2 cellular contexts compared by ENCODE assay signal in the genomic region with DNA sequence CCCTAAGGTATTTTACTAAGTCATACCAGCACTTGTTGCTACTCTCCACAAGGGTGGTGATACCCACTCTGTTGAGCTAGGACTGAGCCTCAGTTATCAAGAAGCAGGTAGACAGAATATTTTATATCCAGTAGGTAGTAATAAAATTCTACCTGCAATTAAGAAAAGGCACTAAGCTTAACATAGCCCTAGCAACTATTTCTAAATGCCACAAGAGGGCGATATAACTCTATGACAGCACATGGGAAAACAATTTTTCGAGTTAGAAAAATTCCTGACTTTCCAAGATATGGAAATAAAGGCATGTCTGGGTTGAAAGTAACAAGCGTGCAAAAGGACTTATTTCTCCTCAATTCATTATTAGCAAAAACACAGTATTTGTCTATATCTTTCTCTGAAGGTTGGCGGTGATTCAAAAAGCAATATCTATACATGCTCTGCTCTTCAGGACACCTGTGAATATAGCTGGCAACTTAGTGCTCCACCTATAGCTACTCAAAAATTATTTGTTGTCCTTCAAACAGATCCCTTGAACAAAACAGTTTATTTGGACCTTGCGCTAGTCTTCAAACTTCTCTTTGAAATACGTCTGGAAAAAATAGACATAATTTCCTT.
TF ChIP-seq lines count a peak whose summit lies in the region.

No MANE protein-coding gene starts in this region.

TF ChIP-seq in A549, 52 proteins besides CTCF, POLR2A, EP300 and RAD21:
- TF ChIP-seq POLR2AphosphoS2 (conservative IDR thresholded peaks at IDR 0.05; ENCODE audit: low read length) (no peak), SMC3 (IDR thresholded peaks at IDR 0.05) (peak; percentile 63)

TF ChIP-seq in H1, 55 proteins besides CTCF, POLR2A, EP300 and RAD21:
- no peak for TF ChIP-seq FOSL1 (IDR thresholded peaks at IDR 0.05; ENCODE audit: insufficient read depth, low read depth, low read length)
- TF ChIP-seq TEAD4 (IDR thresholded peaks at IDR 0.05; ENCODE audit: low read depth, low read length), result peak; percentile 33; the same call in 1 of the 2 replicates
- TF ChIP-seq CHD1 (IDR thresholded peaks at IDR 0.05; ENCODE audit: low read depth, low read length), result no peak
